Comparison of ENCODE assay signal across 11 cellular contexts in genomic region chr1:164765557-164765956, GRCh38.
DNase-seq lines count a peak whose midpoint lies in the region; ATAC-seq, FAIRE-seq and TF ChIP-seq lines count a peak whose summit lies in the region.
"Had no signal": no experiment of that assay in that cellular context is flagged by ENCODE, and none has a peak within 500 bp of the region (broad histone marks: within the 10 kb centered on the region; RNA-seq: fewer than 3 reads in every experiment).

No MANE protein-coding gene starts in this region.

- ATAC-seq in Right ventricle myocardium inferior, result no peak
- no peak for ATAC-seq in HG03565 (IDR thresholded peaks at IDR 0.05; ENCODE audit: unreplicated experiment)
- ATAC-seq in CD4-positive, alpha-beta T cell (ENCODE audit: poor library complexity), result no peak

- H3K4me1 ChIP-seq in cardiac muscle cell (ENCODE audit: low read depth), result peaks cover 26% of the 10 kb centered on the region

- H3K4me1 Mint-ChIP-seq in brain, result peaks cover 60% of the 10 kb centered on the region
- H3K4me1 Mint-ChIP-seq in CD4-positive, alpha-beta T cell (ENCODE audit: low read depth), result no peaks in the 10 kb centered on the region

- H3K27ac Mint-ChIP-seq in brain, result peak overlapping the region; percentile 27 to 86 (median 74)
- H3K27ac Mint-ChIP-seq in CD4-positive, alpha-beta T cell, result no peak overlapping the region

- DNase-seq in cardiac muscle cell (ENCODE audit: low read depth in 1 of 2, low spot score in 1 of 2) (peak in 1 of 2 donors; percentile 81), Right ventricle myocardium inferior (ENCODE audit: missing footprints) (no peak), kidney glomerular epithelial cell (lab: John Stamatoyannopoulos, UW) (peak; percentile 82), urothelium cell line (ENCODE audit: low spot score) (peak; percentile 52), GOT3 (lab: John Stamatoyannopoulos, UW) (no peak)
- DNase-seq in CD4-positive, alpha-beta T cell, result no peak
- DNase-seq: AML-193; effector CD4-positive, alpha-beta T cell; NCI-H345 had no signal

- H3K27ac ChIP-seq in cardiac muscle cell, result peak overlapping the region; percentile 42
- no peak overlapping the region for H3K27ac ChIP-seq in CD4-positive, alpha-beta T cell (ENCODE audit: low read depth, low read length)

- peaks cover 26% of the 10 kb centered on the region for H3K36me3 Mint-ChIP-seq in brain
- H3K36me3 Mint-ChIP-seq in CD4-positive, alpha-beta T cell (ENCODE audit: low read depth), result no peaks in the 10 kb centered on the region

- H3K9me3 Mint-ChIP-seq in brain, result peaks cover 0 to 5% (median 0%) of the 10 kb centered on the region in 5 experiments
- no peaks in the 10 kb centered on the region for H3K9me3 Mint-ChIP-seq in CD4-positive, alpha-beta T cell

- no peaks in the 10 kb centered on the region for H3K36me3 ChIP-seq in cardiac muscle cell

- peak overlapping the region in 1 of 5 experiments; percentile 29 for H3K4me3 Mint-ChIP-seq in brain
- no peak overlapping the region for H3K4me3 Mint-ChIP-seq in CD4-positive, alpha-beta T cell

- POLR2A ChIA-PET in CD4-positive, alpha-beta T cell (lab: Charles Lee), result no interaction called here

- no peaks in the 10 kb centered on the region for H3K27me3 Mint-ChIP-seq in brain
- no peaks in the 10 kb centered on the region for H3K27me3 Mint-ChIP-seq in CD4-positive, alpha-beta T cell

- no peaks in the 10 kb centered on the region for H3K27me3 ChIP-seq in cardiac muscle cell
- H3K27me3 ChIP-seq in CD4-positive, alpha-beta T cell (ENCODE audit: control insufficient read depth, insufficient read depth, low read length), result no peaks in the 10 kb centered on the region

- FAIRE-seq in urothelium cell line (lab: Jason Lieb, UNC), result no peak

- no peak overlapping the region for H3K4me3 ChIP-seq in cardiac muscle cell

- no peaks in the 10 kb centered on the region for H3K9me3 ChIP-seq in cardiac muscle cell (ENCODE audit: low read depth)
- H3K9me3 ChIP-seq in CD4-positive, alpha-beta T cell (ENCODE audit: control insufficient read depth, low read length), result no peaks in the 10 kb centered on the region

- CTCF ChIA-PET in CD4-positive, alpha-beta T cell (lab: Charles Lee), result no interaction called here

- intact Hi-C loops in Right ventricle myocardium inferior (cut with DNase I), result no loop called here
- intact Hi-C loops in CD4-positive, alpha-beta T cell (cut with DNase I, micrococcal nuclease), result no loop called here

- TF ChIP-seq CTCF in cardiac muscle cell (IDR thresholded peaks at IDR 0.05; ENCODE audit: low read depth, low read length) (no peak), brain (conservative IDR thresholded peaks at IDR 0.05) (no peak)
- no peak for TF ChIP-seq CTCF in CD4-positive, alpha-beta T cell (IDR thresholded peaks at IDR 0.05)

Comparison
In these comparisons a context has a peak if more than half of its experiments do, and no peak if none do; other contexts are left out.
1. DNase-seq: peak in kidney glomerular epithelial cell (single experiment) and urothelium cell line (single experiment); none in Right ventricle myocardium inferior (single experiment), GOT3 (single experiment) and CD4-positive, alpha-beta T cell (0 of 10).